ENCODE assay signal across 33 cellular contexts in genomic region chr12:94965982-94966381, GRCh38.
"Had no signal": no experiment of that assay in that cellular context is flagged by ENCODE, and none has a peak within 500 bp of the region (broad histone marks: within the 10 kb centered on the region; RNA-seq: fewer than 3 reads in every experiment).

No MANE protein-coding gene starts in this region.

- H3K9me3 ChIP-seq: adrenal gland, ascending aorta, body of pancreas, breast epithelium had no signal

- FAIRE-seq: astrocyte, bronchial epithelial cell had no signal

- DNase-seq: activated effector memory CD4-positive, alpha-beta T cell treated with anti-CD3 and anti-CD28 coated beads, Interleukin-2, amount 50 U/mL, for 16 hours; activated effector memory CD4-positive, alpha-beta T cell treated with Interleukin-2 at 50 U/mL for 16 hours; activated gamma-delta T cell; activated gamma-delta T cell treated with Interleukin-2 at 50 U/mL for 16 hours; activated naive CD4-positive, alpha-beta T cell; activated naive CD4-positive, alpha-beta T cell treated with anti-CD3 and anti-CD28 coated beads for 36 hours; activated naive CD4-positive, alpha-beta T cell treated with anti-CD3 and anti-CD28 coated beads, Interleukin-2, amount 10 ng/mL, durations not matched to agents 7 days and 5 days; activated naive CD4-positive, alpha-beta T cell treated with anti-CD3 and anti-CD28 coated beads, Interleukin-2, amount 50 U/mL, for 16 hours; activated naive CD4-positive, alpha-beta T cell treated with Interleukin-2 at 50 U/mL for 16 hours; activated naive CD8-positive, alpha-beta T cell treated with anti-CD3 and anti-CD28 coated beads for 36 hours; activated naive CD8-positive, alpha-beta T cell treated with anti-CD3 and anti-CD28 coated beads, Interleukin-2, amount 10 ng/mL, durations not matched to agents 7 days and 5 days; activated naive CD8-positive, alpha-beta T cell treated with anti-CD3 and anti-CD28 coated beads, Interleukin-2, amount 50 U/mL, for 24 hours; activated T-cell treated with anti-CD3 and anti-CD28 coated beads, Interleukin-2, amount 50 U/mL, for 24 hours; activated T-cell treated with anti-CD3 and anti-CD28 coated beads, Interleukin-2, amount 50 U/mL, for 4 hours; activated T-cell treated with anti-CD3 and anti-CD28 coated beads, Interleukin-2, amount 50 U/mL, for 48 hours; activated T-cell treated with anti-CD3 and anti-CD28 coated beads, Interleukin-2, amount 50 U/mL, for 72 hours; amniotic stem cell; amygdala; anterior cingulate cortex; aorta; body of pancreas; brain microvascular endothelial cell; caudate nucleus; central memory CD4-positive, alpha-beta T cell; cerebellar nuclear complex had no signal

- H3K4me3 ChIP-seq: adrenal gland, ascending aorta, body of pancreas, breast epithelium, cardiac muscle cell had no signal

- H3K36me3 ChIP-seq: adrenal gland, breast epithelium, cardiac muscle cell had no signal

- H3K27ac ChIP-seq: adrenal gland, ascending aorta, body of pancreas, brain microvascular endothelial cell, breast epithelium, cardiac muscle cell had no signal

- H3K4me1 ChIP-seq: adrenal gland, ascending aorta, body of pancreas, breast epithelium had no signal

- H3K27me3 ChIP-seq: adrenal gland, ascending aorta, body of pancreas, brain microvascular endothelial cell, breast epithelium, cardiac muscle cell had no signal

- ATAC-seq: activated naive CD4-positive, alpha-beta T cell treated with anti-CD3 and anti-CD28 coated beads, Interleukin-2, amount 50 U/mL, for 72 hours; activated naive CD8-positive, alpha-beta T cell treated with anti-CD3 and anti-CD28 coated beads, Interleukin-2, amount 50 U/mL, for 24 hours; activated T-cell treated with anti-CD3 and anti-CD28 coated beads, Interleukin-2, amount 50 U/mL, for 4 hours; activated T-cell treated with anti-CD3 and anti-CD28 coated beads, Interleukin-2, amount 50 U/mL, for 72 hours; activated T-helper 17 cell treated with anti-CD3 and anti-CD28 coated beads, Interleukin-2, amount 50 U/mL, for 72 hours; body of pancreas had no signal
